In genomic region chr2:43637030-43637803, GRCh38 we compare ENCODE assay signal across 8 cellular contexts.
DNase-seq lines count a peak whose midpoint lies in the region; ATAC-seq and TF ChIP-seq lines count a peak whose summit lies in the region.

Gene PLEKHH2 (plus strand): TSS chr2:43637260. CDS start chr2:43644674, 7,414 bp downstream.

- H3K27me3 ChIP-seq in HL-60 (ENCODE audit: insufficient read depth, poor library complexity, severe bottlenecking) = peaks cover 17% of the 10 kb centered on the region

- DNase-seq in CD1c-positive myeloid dendritic cell (ENCODE audit: extremely low spot score) (peak; percentile 74), HL-60 (ENCODE audit: low read depth in 1 of 2, low spot score in 1 of 2) (peak; percentile 29 to 51), NOMO-1 treated with DMSO at 0.1 percent for 48 hours (lab: John Stamatoyannopoulos, UW; ENCODE audit: unreplicated experiment) (peak; percentile 63), activated T-cell treated with anti-CD3 and anti-CD28 coated beads for 24 hours (ENCODE audit: low read depth) (peak; percentile 82), epithelial cell of prostate (ENCODE audit: low read depth, low spot score) (peak; percentile 29), middle frontal gyrus (ENCODE audit: extremely low spot score, low spot score) (peak; percentile 23)
- DNase-seq in stimulated activated CD8-positive, alpha-beta memory T cell treated with anti-CD3 and anti-CD28 coated beads, Interleukin-15, amount 100 ng/mL, for 4 hours (ENCODE audit: low read depth in 2 of 2) = peak; percentile 70 to 73

- peak; percentile 99 for ATAC-seq in GM19467 (IDR thresholded peaks at IDR 0.05; ENCODE audit: unreplicated experiment)

- H3K27ac ChIP-seq in HL-60 (replicated peaks) (no peak within 1 kb of the TSS), epithelial cell of prostate (no peak within 1 kb of the TSS)

- TF ChIP-seq CTCF in HL-60 (IDR thresholded peaks at IDR 0.05; ENCODE audit: insufficient read depth, low read length) = no peak

- peak within 1 kb of the TSS; percentile 45 for H3K4me3 ChIP-seq in HL-60 (replicated peaks; ENCODE audit: insufficient read depth, low read length)

Comparison
In these comparisons a context has a peak if more than half of its experiments do, and no peak if none do; other contexts are left out.
1. DNase-seq: peak in every context shown above with its lines; median percentile 82 in activated T-cell treated with anti-CD3 and anti-CD28 coated beads for 24 hours; 74 in CD1c-positive myeloid dendritic cell; 72 in stimulated activated CD8-positive, alpha-beta memory T cell treated with anti-CD3 and anti-CD28 coated beads, Interleukin-15, amount 100 ng/mL, for 4 hours; 63 in NOMO-1 treated with DMSO at 0.1 percent for 48 hours; 40 in HL-60; 29 in epithelial cell of prostate; 23 in middle frontal gyrus.